ENCODE assay signal across 14 cellular contexts in genomic region chr11:61603667-61604066, GRCh38. TPM values are rescaled to one million over a fixed set of nuclear protein-coding genes. Genes with fewer than 3 reads are reported as not detected.
DNase-seq lines count a peak whose midpoint lies in the region; ATAC-seq and TF ChIP-seq lines count a peak whose summit lies in the region.
"Had no signal": no experiment of that assay in that cellular context is flagged by ENCODE, and none has a peak within 500 bp of the region (broad histone marks: within the 10 kb centered on the region; RNA-seq: fewer than 3 reads in every experiment).

No MANE protein-coding gene starts in this region.

- H3K4me2 ChIP-seq in fibroblast of lung (ENCODE audit: extremely low read depth, insufficient read depth, low read length): peak overlapping the region; percentile 69

- H4K20me1 ChIP-seq in fibroblast of lung (ENCODE audit: control insufficient read depth, extremely low read depth, insufficient read depth, low read length): no peaks in the 10 kb centered on the region

- H2AFZ ChIP-seq in fibroblast of lung (ENCODE audit: low read length): no peak overlapping the region

- no peaks in the 10 kb centered on the region for H3K79me2 ChIP-seq in fibroblast of lung (ENCODE audit: control insufficient read depth, insufficient read depth, low read length)

- peaks cover 37% of the 10 kb centered on the region for H3K4me1 ChIP-seq in fibroblast of lung (ENCODE audit: control insufficient read depth, extremely low read depth, insufficient read depth, low read length)

- no peaks in the 10 kb centered on the region for H3K36me3 ChIP-seq in WERI-Rb-1
- no peaks in the 10 kb centered on the region for H3K36me3 ChIP-seq in fibroblast of lung (ENCODE audit: control insufficient read depth, insufficient read depth, low read length)

- peak overlapping the region; percentile 47 for H3K9ac ChIP-seq in fibroblast of lung (ENCODE audit: insufficient read depth, low read length)

- H3K9me3 ChIP-seq in WERI-Rb-1 (ENCODE audit: severe bottlenecking) (no peaks in the 10 kb centered on the region), fibroblast of lung (ENCODE audit: control insufficient read depth, insufficient read depth, low read depth, low read length) (no peaks in the 10 kb centered on the region)

- H3K27me3 ChIP-seq in WERI-Rb-1 (ENCODE audit: insufficient read depth, low read depth, severe bottlenecking): no peaks in the 10 kb centered on the region
- no peaks in the 10 kb centered on the region for H3K27me3 ChIP-seq in fibroblast of lung (ENCODE audit: control insufficient read depth, insufficient read depth, low read length)

- ATAC-seq in GM21786 (IDR thresholded peaks at IDR 0.05; ENCODE audit: unreplicated experiment): no peak
- ATAC-seq: activated naive CD4-positive, alpha-beta T cell treated with anti-CD3 and anti-CD28 coated beads, Interleukin-2, amount 50 U/mL, for 72 hours; CD8-positive, alpha-beta T cell had no signal

- H3K27ac ChIP-seq in WERI-Rb-1 (peak overlapping the region; percentile 75), fibroblast of lung (ENCODE audit: insufficient read depth, low read length) (peak overlapping the region; percentile 81), skin epidermis (peak overlapping the region in 18 of 21 experiments; percentile 9 to 88 (median 65))

- peak; percentile 53 for DNase-seq in DMS79 treated with DMSO at 0.1 percent for 48 hours (lab: John Stamatoyannopoulos, UW)
- DNase-seq in DMS79 (lab: John Stamatoyannopoulos, UW): no peak
- peak; percentile 81 for DNase-seq in WERI-Rb-1
- no peak for DNase-seq in fibroblast of lung (ENCODE audit: low read depth in 2 of 2)
- no peak for DNase-seq in iPS-NIHi7 (ENCODE audit: extremely low spot score)
- no peak for DNase-seq in stimulated activated CD4-positive, alpha-beta T cell treated with anti-CD3 and anti-CD28 coated beads, Interleukin-12 subunit alpha, Interleukin-12 subunit beta, amount 100 ng/mL, for 4 hours
- DNase-seq: activated T-cell treated with anti-CD3 and anti-CD28 coated beads, Interleukin-2, amount 50 U/mL, for 1 hour; CD8-positive, alpha-beta T cell; KBM-7; stimulated activated CD4-positive, alpha-beta T cell treated with anti-CD3 and anti-CD28 coated beads, Interleukin-4, amount 100 ng/mL, for 24 hours had no signal

- H3K4me3 ChIP-seq in WERI-Rb-1 (ENCODE audit: low read depth, low read length) (peak overlapping the region; percentile 29), fibroblast of lung (replicated peaks in 1 of 4; ENCODE audit: control extremely low read depth in 1 of 4, insufficient read depth in 1 of 4, low read depth in 3 of 4, low read length in 4 of 4) (no peak overlapping the region), skin epidermis (no peak overlapping the region)
- H3K4me3 ChIP-seq: lung had no signal

- no peak for TF ChIP-seq CTCF in WERI-Rb-1 (IDR thresholded peaks at IDR 0.05; ENCODE audit: low read depth, low read length)
- TF ChIP-seq CTCF in fibroblast of lung (conservative IDR thresholded peaks at IDR 0.05 in 1 of 2, IDR thresholded peaks at IDR 0.05 in 1 of 2; ENCODE audit: low read depth in 1 of 2, low read length in 2 of 2): no peak

RNA-seq across cellular contexts. Expression of gene SYT7, which starts 22.8 kb away (rescaled TPM):
- 9.2 and 25.9 TPM in 2 replicates for total RNA-seq in fibroblast of lung
- polyA plus RNA-seq in fibroblast of lung: 2.5 and 7.1 TPM in 2 replicates
- 3.5 and 8.8 TPM in 2 replicates for polyA plus RNA-seq in fibroblast of lung (2012)
- 6.0 and 22.8 TPM in 2 replicates for polyA minus RNA-seq in fibroblast of lung (ENCODE audit: low replicate concordance)
- total RNA-seq: activated naive CD4-positive, alpha-beta T cell treated with anti-CD3 and anti-CD28 coated beads, Interleukin-2, amount 50 U/mL, for 72 hours; CD8-positive, alpha-beta T cell had no signal

Comparison
In these comparisons a context has a peak if more than half of its experiments do, and no peak if none do; other contexts are left out.
1. DNase-seq: peak in DMS79 treated with DMSO at 0.1 percent for 48 hours (single experiment) and WERI-Rb-1 (single experiment); none in DMS79 (single experiment), fibroblast of lung (0 of 2), iPS-NIHi7 (single experiment) and stimulated activated CD4-positive, alpha-beta T cell treated with anti-CD3 and anti-CD28 coated beads, Interleukin-12 subunit alpha, Interleukin-12 subunit beta, amount 100 ng/mL, for 4 hours (single experiment).
2. Peak in every context shown above with its lines, with median percentiles within 50 percentile points of each other: H3K27ac ChIP-seq.